Comparison of ENCODE assay signal across 8 cellular contexts in the genomic region with DNA sequence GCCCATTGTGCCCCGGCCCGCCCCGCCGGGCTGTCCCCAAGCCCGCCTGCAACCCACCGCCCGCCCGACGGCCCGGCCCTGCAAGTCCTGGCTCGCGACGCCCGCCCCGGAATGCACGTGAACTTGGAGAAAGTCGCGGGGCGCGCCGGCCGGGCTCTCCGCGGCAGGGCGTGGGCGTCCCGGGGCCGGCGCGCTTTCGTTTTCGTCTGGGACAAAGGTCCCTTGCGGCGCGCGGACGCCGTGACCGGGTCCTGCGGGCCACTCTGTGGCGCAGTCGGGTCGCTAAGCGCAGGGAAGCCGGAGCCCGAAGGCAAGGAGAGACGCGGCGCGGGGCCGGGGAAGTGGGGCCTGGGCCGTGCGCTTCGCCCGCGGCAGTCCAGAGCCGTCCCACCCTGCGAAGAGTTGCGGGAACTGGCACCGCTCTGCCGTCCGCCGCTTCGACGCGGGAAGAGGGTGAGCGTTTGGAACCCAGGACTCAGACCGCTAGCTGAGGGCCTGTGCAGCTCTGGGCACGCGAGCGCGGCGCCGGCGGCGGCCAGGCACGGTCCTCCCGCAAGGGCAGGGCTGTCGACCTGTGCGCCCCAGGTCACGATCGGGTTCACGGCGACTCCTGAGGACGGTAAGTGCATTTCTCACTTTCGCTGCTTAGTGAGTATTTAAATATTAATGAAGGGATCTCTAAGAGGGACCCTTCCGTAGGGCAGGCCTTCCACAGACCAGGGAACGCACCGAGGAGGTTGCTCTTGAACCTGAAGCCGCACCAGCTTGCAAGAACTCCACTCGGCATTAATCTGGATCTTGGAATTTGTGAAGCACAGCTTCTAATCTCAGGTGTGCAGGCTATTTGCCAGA.
A peak's percentile ranks its signal among the peaks of the same experiment; 100 is the strongest.
DNase-seq lines count a peak whose midpoint lies in the region; ATAC-seq and TF ChIP-seq lines count a peak whose summit lies in the region.

No MANE protein-coding gene starts in this region.

- no peaks in the 10 kb centered on the region for H3K9me3 ChIP-seq in HCT116 (ENCODE audit: control insufficient read depth in 1 of 2, insufficient read depth in 1 of 2, low read depth in 1 of 2, low read length in 2 of 2)

- intact Hi-C loops in HCT116 (cut with micrococcal nuclease) (no loop called here), lower leg skin (cut with DNase I; ENCODE audit: low total_unique reads) (no loop called here)

- TF ChIP-seq POLR2A in HCT116 (IDR thresholded peaks at IDR 0.05; ENCODE audit: borderline replicate concordance, extremely low read depth, insufficient read depth, insufficient read length): no peak
- TF ChIP-seq POLR2A in lower leg skin (IDR thresholded peaks at IDR 0.05): no peak

- H3K9me2 ChIP-seq in HCT116 (ENCODE audit: insufficient read depth): no peaks in the 10 kb centered on the region

- H3K36me3 Mint-ChIP-seq in T-helper 2 cell treated with Interferon-gamma antibody and Interleukin-4, amounts not matched to agents 5 μg/mL and 100 μg/mL, for 36 hours (ENCODE audit: low read depth): peaks cover 5% of the 10 kb centered on the region
- H3K36me3 Mint-ChIP-seq in chondrocyte (ENCODE audit: low read depth): peaks cover 10% of the 10 kb centered on the region
- peaks cover 2 to 14% of the 10 kb centered on the region in 2 donors for H3K36me3 Mint-ChIP-seq in stimulated activated naive B cell treated with anti-CD40 and anti-IgM and Interleukin-4, amounts not matched to agents 10 μg/mL and 1 μg/mL and 100 μg/mL, for 72 hours

- H3K27me3 ChIP-seq in HCT116 (ENCODE audit: insufficient read depth, low read length): no peaks in the 10 kb centered on the region

- H3K9me3 Mint-ChIP-seq in T-helper 2 cell treated with Interferon-gamma antibody and Interleukin-4, amounts not matched to agents 5 μg/mL and 100 μg/mL, for 36 hours: no peaks in the 10 kb centered on the region
- H3K9me3 Mint-ChIP-seq in chondrocyte (ENCODE audit: low read depth): no peaks in the 10 kb centered on the region
- no peaks in the 10 kb centered on the region for H3K9me3 Mint-ChIP-seq in stimulated activated naive B cell treated with anti-CD40 and anti-IgM and Interleukin-4, amounts not matched to agents 10 μg/mL and 1 μg/mL and 100 μg/mL, for 72 hours

- whole genome bisulfite sequencing in lower leg skin, 2 donors: 1 to 2% methylated on average over 33 to 56 of the region's 91 CpGs

- POLR2A ChIA-PET in HCT116 (lab: Charles Lee): interaction anchor here (0.7 kb wide), 1 partner anchor 12 kb away, joined by 5 read pairs; no protein-coding TSS in a partner anchor

- DNase-seq in CD1c-positive myeloid dendritic cell (ENCODE audit: extremely low spot score) (peak; percentile 88), HCT116 (ENCODE audit: low read depth, low spot score) (no peak), chondrocyte (ENCODE audit: low spot score) (peak; percentile 81), lower leg skin (ENCODE audit: low spot score in 2 of 2) (peak in 1 of 2 donors; percentile 92)
- DNase-seq in T-helper 2 cell treated with Interferon-gamma antibody and Interleukin-4, amounts not matched to agents 5 μg/mL and 100 μg/mL, for 36 hours (ENCODE audit: low spot score): peak; percentile 72
- peak; percentile 39 for DNase-seq in stimulated activated naive B cell treated with anti-CD40 and anti-IgM and Interleukin-4, amounts not matched to agents 10 μg/mL and 1 μg/mL and 100 μg/mL, for 72 hours

- H3K79me2 ChIP-seq in HCT116 (ENCODE audit: insufficient read depth, low read length): peaks cover 89% of the 10 kb centered on the region

- peak overlapping the region; percentile 99 for H3K9ac ChIP-seq in HCT116 (ENCODE audit: low read length)

- H3K27me3 Mint-ChIP-seq in T-helper 2 cell treated with Interferon-gamma antibody and Interleukin-4, amounts not matched to agents 5 μg/mL and 100 μg/mL, for 36 hours (ENCODE audit: low read depth): no peaks in the 10 kb centered on the region
- H3K27me3 Mint-ChIP-seq in chondrocyte (ENCODE audit: low read depth): no peaks in the 10 kb centered on the region
- H3K27me3 Mint-ChIP-seq in stimulated activated naive B cell treated with anti-CD40 and anti-IgM and Interleukin-4, amounts not matched to agents 10 μg/mL and 1 μg/mL and 100 μg/mL, for 72 hours: no peaks in the 10 kb centered on the region

- peak overlapping the region; percentile 99 for H3K4me2 ChIP-seq in HCT116 (ENCODE audit: low read length)

- no peak for TF ChIP-seq RAD21 in HCT116 (IDR thresholded peaks at IDR 0.05; ENCODE audit: low read depth)

- H3K27ac ChIP-seq in HCT116 (ENCODE audit: low read depth, low read length): peak overlapping the region; percentile 100

- RAD21 ChIA-PET in HCT116 (lab: Charles Lee; ENCODE audit: low non-redundant PET in 1 of 2, low total read pairs in 2 of 2, uncharacterized antibody in 2 of 2, unreplicated experiment in 2 of 2): interaction anchor here in 1 of 2 experiments (0.7 kb wide), 1 partner anchor 259 kb away, joined by 4 read pairs; no protein-coding TSS in a partner anchor

- H2AFZ ChIP-seq in HCT116 (ENCODE audit: low read depth, low read length, poor library complexity, severe bottlenecking): no peak overlapping the region

- CTCF ChIA-PET in HCT116 (lab: Charles Lee): interaction anchor here (0.9 kb wide), 1 partner anchor 66 kb away, joined by 4 read pairs; no protein-coding TSS in a partner anchor

- H4K20me1 ChIP-seq in HCT116 (ENCODE audit: insufficient read depth): no peaks in the 10 kb centered on the region

- peaks cover 42 to 70% of the 10 kb centered on the region in 2 experiments for H3K4me1 ChIP-seq in HCT116 (ENCODE audit: control insufficient read depth in 1 of 2, insufficient read depth in 2 of 2, low read length in 2 of 2)

- H3K4me3 ChIP-seq in HCT116 (replicated peaks in 1 of 2; ENCODE audit: low read depth in 1 of 2, low read length in 2 of 2) (peak overlapping the region; percentile 86 to 90), lower leg skin (ENCODE audit: low read depth, poor library complexity, severe bottlenecking) (peak overlapping the region; percentile 83)

- TF ChIP-seq CTCF in HCT116 (IDR thresholded peaks at IDR 0.05 in 2 of 3, conservative IDR thresholded peaks at IDR 0.05 in 1 of 3; ENCODE audit: borderline replicate concordance in 1 of 3, insufficient read depth in 1 of 3, low read depth in 2 of 3, low read length in 2 of 3) (no peak), chondrocyte (IDR thresholded peaks at IDR 0.05) (no peak), lower leg skin (IDR thresholded peaks at IDR 0.05) (no peak)

- H3K4me3 Mint-ChIP-seq in T-helper 2 cell treated with Interferon-gamma antibody and Interleukin-4, amounts not matched to agents 5 μg/mL and 100 μg/mL, for 36 hours: peak overlapping the region; percentile 88
- H3K4me3 Mint-ChIP-seq in chondrocyte (ENCODE audit: unreplicated experiment): peak overlapping the region; percentile 87
- H3K4me3 Mint-ChIP-seq in stimulated activated naive B cell treated with anti-CD40 and anti-IgM and Interleukin-4, amounts not matched to agents 10 μg/mL and 1 μg/mL and 100 μg/mL, for 72 hours: peak overlapping the region; percentile 87 to 89

- H3K27ac Mint-ChIP-seq in T-helper 2 cell treated with Interferon-gamma antibody and Interleukin-4, amounts not matched to agents 5 μg/mL and 100 μg/mL, for 36 hours: peak overlapping the region; percentile 75
- H3K27ac Mint-ChIP-seq in chondrocyte (ENCODE audit: unreplicated experiment): peak overlapping the region; percentile 85
- peak overlapping the region; percentile 81 for H3K27ac Mint-ChIP-seq in stimulated activated naive B cell treated with anti-CD40 and anti-IgM and Interleukin-4, amounts not matched to agents 10 μg/mL and 1 μg/mL and 100 μg/mL, for 72 hours

- H3K4me1 Mint-ChIP-seq in T-helper 2 cell treated with Interferon-gamma antibody and Interleukin-4, amounts not matched to agents 5 μg/mL and 100 μg/mL, for 36 hours (ENCODE audit: low read depth): peaks cover 31% of the 10 kb centered on the region
- peaks cover 58% of the 10 kb centered on the region for H3K4me1 Mint-ChIP-seq in chondrocyte (ENCODE audit: low read depth)
- H3K4me1 Mint-ChIP-seq in stimulated activated naive B cell treated with anti-CD40 and anti-IgM and Interleukin-4, amounts not matched to agents 10 μg/mL and 1 μg/mL and 100 μg/mL, for 72 hours: peaks cover 21 to 39% of the 10 kb centered on the region in 2 donors

- peaks cover 7 to 42% of the 10 kb centered on the region in 2 experiments for H3K36me3 ChIP-seq in HCT116 (ENCODE audit: control insufficient read depth in 1 of 2, insufficient read depth in 2 of 2, low read length in 2 of 2)

- ATAC-seq in HCT116 (no peak; the same call in 1 of the 2 replicates), HG02884 (IDR thresholded peaks at IDR 0.05; ENCODE audit: unreplicated experiment) (no peak), HG03139 (IDR thresholded peaks at IDR 0.05; ENCODE audit: unreplicated experiment) (no peak)
- peak; percentile 27 to 29 for ATAC-seq in stimulated activated naive B cell treated with anti-CD40 and anti-IgM and Interleukin-4, amounts not matched to agents 10 μg/mL and 1 μg/mL and 100 μg/mL, for 72 hours (replicated peaks)

- no TSS peak for BruUV-seq in HCT116 (replicated peaks; lab: Mats Ljungman, UMichigan)

TF ChIP-seq in HCT116, 20 proteins besides CTCF, POLR2A, EP300 and RAD21:
- TF ChIP-seq POLR2AphosphoS5 (IDR thresholded peaks at IDR 0.05; ENCODE audit: low read depth, low read length) (0 out of 2 replicates have a peak, but pooled peaks have one; percentile 16), ZFX (IDR thresholded peaks at IDR 0.05) (peak; percentile 94), YY1 (IDR thresholded peaks at IDR 0.05; ENCODE audit: extremely low read depth, insufficient replicate concordance, low read depth, low read length) (no peak), ELF1 (IDR thresholded peaks at IDR 0.05; ENCODE audit: borderline replicate concordance, low read depth) (no peak), EGR1 (IDR thresholded peaks at IDR 0.05; ENCODE audit: low read depth) (peak; percentile 64; the same call in 1 of the 2 replicates)

Comparison
In these comparisons a context has a peak if more than half of its experiments do, and no peak if none do; other contexts are left out.
1. ATAC-seq: peak in stimulated activated naive B cell treated with anti-CD40 and anti-IgM and Interleukin-4, amounts not matched to agents 10 μg/mL and 1 μg/mL and 100 μg/mL, for 72 hours (2 of 2); none in HCT116 (single experiment), HG02884 (single experiment) and HG03139 (single experiment).
2. Peak in every context shown above with its lines, with median percentiles within 50 percentile points of each other: H3K27ac Mint-ChIP-seq and H3K4me3 Mint-ChIP-seq.